In the genomic region with DNA sequence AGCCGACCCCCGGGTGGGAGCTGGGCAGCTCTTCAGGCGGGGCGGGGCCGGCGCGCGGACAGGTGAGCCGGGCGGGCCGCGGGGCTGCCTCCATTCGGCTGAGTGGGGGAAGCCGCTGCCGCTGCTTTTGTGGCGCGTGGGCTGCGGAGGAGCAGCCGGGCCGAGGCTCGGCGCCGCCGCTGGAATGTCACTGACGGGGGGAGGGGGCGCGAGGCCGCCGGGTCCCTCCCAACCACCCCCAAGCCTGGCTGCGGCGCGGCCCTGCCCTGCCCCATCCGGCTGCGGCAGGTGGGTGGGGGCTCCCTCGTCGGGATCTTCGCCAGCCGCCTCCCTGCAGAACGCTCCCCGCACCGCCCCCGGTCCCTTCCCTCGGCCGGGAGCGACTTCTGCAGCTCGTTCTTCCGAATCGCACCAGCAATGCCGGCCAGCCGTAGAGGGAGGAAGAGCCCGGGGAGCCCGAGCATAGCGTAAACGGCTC, we compare ENCODE assay signal across 1 cellular context.
TF ChIP-seq lines count a peak whose summit lies in the region.

No MANE protein-coding gene starts in this region.

TF ChIP-seq in WTC11, 78 proteins besides CTCF, POLR2A, EP300 and RAD21 (continued from another document and continues in another):
- TF ChIP-seq IRF2 (CRISPR knock-in tag; IDR thresholded peaks at IDR 0.05; ENCODE audit: borderline replicate concordance, low read depth) (no peak), ATF1 (CRISPR knock-in tag; IDR thresholded peaks at IDR 0.05) (no peak), FOXP1 (CRISPR knock-in tag; IDR thresholded peaks at IDR 0.05; ENCODE audit: borderline replicate concordance) (no peak; the same call in 1 of the 2 replicates), NFYB (CRISPR knock-in tag; conservative IDR thresholded peaks at IDR 0.05; ENCODE audit: low read depth) (no peak), ZNF317 (CRISPR knock-in tag; IDR thresholded peaks at IDR 0.05; ENCODE audit: borderline replicate concordance, low read depth) (no peak; the same call in 1 of the 2 replicates), ZNF232 (CRISPR knock-in tag; IDR thresholded peaks at IDR 0.05) (0 out of 2 replicates have a peak, but pooled peaks have one; percentile 9), ZNF138 (CRISPR knock-in tag; conservative IDR thresholded peaks at IDR 0.05) (no peak), PRRX2 (CRISPR knock-in tag; IDR thresholded peaks at IDR 0.05) (no peak), JUN (CRISPR knock-in tag; IDR thresholded peaks at IDR 0.05) (no peak), TP53 (CRISPR knock-in tag; IDR thresholded peaks at IDR 0.05) (no peak; the same call in 1 of the 2 replicates), SOX15 (CRISPR knock-in tag; IDR thresholded peaks at IDR 0.05) (no peak), TEAD4 (CRISPR knock-in tag; IDR thresholded peaks at IDR 0.05) (no peak; the same call in 1 of the 2 replicates), CBFB (CRISPR knock-in tag; IDR thresholded peaks at IDR 0.05; ENCODE audit: low read depth) (0 out of 2 replicates have a peak, but pooled peaks have one; percentile 33), MXD4 (CRISPR knock-in tag; IDR thresholded peaks at IDR 0.05; ENCODE audit: borderline replicate concordance) (no peak), ESRRA (CRISPR knock-in tag; IDR thresholded peaks at IDR 0.05; ENCODE audit: borderline replicate concordance) (no peak; the same call in 1 of the 2 replicates), FOXK1 (CRISPR knock-in tag; IDR thresholded peaks at IDR 0.05) (peak; percentile 71; the same call in 1 of the 2 replicates), GABPB1 (CRISPR knock-in tag; IDR thresholded peaks at IDR 0.05) (no peak), GTF2I (CRISPR knock-in tag; conservative IDR thresholded peaks at IDR 0.05) (no peak), ETV6 (CRISPR knock-in tag; IDR thresholded peaks at IDR 0.05) (0 out of 2 replicates have a peak, but pooled peaks have one; percentile 37), TCF7 (CRISPR knock-in tag; IDR thresholded peaks at IDR 0.05; ENCODE audit: low read depth) (no peak), RORB (CRISPR knock-in tag; IDR thresholded peaks at IDR 0.05) (no peak)
- TF ChIP-seq, protein P1, sequence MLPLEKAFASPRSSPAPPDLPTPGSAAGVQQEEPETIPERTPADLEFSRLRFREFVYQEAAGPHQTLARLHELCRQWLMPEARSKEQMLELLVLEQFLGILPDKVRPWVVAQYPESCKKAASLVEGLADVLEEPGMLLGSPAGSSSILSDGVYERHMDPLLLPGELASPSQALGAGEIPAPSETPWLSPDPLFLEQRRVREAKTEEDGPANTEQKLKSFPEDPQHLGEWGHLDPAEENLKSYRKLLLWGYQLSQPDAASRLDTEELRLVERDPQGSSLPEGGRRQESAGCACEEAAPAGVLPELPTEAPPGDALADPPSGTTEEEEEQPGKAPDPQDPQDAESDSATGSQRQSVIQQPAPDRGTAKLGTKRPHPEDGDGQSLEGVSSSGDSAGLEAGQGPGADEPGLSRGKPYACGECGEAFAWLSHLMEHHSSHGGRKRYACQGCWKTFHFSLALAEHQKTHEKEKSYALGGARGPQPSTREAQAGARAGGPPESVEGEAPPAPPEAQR (CRISPR knock-in tag; IDR thresholded peaks at IDR 0.05): no peak
- TF ChIP-seq, protein P2, sequence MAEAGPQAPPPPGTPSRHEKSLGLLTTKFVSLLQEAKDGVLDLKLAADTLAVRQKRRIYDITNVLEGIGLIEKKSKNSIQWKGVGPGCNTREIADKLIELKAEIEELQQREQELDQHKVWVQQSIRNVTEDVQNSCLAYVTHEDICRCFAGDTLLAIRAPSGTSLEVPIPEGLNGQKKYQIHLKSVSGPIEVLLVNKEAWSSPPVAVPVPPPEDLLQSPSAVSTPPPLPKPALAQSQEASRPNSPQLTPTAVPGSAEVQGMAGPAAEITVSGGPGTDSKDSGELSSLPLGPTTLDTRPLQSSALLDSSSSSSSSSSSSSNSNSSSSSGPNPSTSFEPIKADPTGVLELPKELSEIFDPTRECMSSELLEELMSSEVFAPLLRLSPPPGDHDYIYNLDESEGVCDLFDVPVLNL (CRISPR knock-in tag; IDR thresholded peaks at IDR 0.05; ENCODE audit: borderline replicate concordance, low read depth): no peak
- TF ChIP-seq, protein P3, sequence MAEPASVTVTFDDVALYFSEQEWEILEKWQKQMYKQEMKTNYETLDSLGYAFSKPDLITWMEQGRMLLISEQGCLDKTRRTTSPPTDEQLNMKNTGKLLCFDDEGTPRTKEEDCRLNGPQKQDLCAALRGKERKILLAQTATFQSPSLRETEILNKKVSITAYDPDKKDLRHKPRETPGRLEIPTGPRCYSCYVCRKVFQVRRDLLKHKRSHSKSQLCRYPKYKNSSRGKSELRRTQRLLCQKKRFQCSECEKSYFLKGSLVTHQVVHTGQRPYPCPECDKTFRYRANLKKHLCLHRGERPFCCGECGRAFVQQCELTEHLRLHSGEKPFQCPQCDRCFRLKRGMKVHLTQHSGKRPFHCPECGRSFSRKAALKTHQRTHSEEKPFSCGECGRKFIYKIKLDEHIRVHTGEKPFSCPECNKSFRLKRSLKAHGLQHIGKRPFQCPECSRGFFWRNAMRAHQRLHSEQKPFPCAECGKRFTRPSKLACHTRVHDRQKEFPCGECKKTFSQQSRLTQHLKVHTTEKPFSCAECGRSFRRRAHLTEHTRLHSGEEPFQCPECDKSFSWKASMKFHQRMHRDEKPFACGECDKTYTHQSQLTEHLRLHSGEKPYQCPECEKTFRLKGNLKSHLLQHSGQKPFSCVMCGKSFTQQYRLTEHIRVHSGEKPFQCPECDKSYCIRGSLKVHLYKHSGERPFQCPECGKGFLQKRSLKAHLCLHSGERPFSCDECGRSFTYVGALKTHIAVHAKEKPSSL (CRISPR knock-in tag; conservative IDR thresholded peaks at IDR 0.05): no peak
- TF ChIP-seq, protein P4, sequence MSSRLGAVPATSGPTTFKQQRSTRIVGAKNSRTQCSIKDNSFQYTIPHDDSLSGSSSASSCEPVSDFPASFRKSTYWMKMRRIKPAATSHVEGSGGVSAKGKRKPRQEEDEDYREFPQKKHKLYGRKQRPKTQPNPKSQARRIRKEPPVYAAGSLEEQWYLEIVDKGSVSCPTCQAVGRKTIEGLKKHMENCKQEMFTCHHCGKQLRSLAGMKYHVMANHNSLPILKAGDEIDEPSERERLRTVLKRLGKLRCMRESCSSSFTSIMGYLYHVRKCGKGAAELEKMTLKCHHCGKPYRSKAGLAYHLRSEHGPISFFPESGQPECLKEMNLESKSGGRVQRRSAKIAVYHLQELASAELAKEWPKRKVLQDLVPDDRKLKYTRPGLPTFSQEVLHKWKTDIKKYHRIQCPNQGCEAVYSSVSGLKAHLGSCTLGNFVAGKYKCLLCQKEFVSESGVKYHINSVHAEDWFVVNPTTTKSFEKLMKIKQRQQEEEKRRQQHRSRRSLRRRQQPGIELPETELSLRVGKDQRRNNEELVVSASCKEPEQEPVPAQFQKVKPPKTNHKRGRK (CRISPR knock-in tag; IDR thresholded peaks at IDR 0.05; ENCODE audit: borderline replicate concordance): no peak
- TF ChIP-seq, protein P5, sequence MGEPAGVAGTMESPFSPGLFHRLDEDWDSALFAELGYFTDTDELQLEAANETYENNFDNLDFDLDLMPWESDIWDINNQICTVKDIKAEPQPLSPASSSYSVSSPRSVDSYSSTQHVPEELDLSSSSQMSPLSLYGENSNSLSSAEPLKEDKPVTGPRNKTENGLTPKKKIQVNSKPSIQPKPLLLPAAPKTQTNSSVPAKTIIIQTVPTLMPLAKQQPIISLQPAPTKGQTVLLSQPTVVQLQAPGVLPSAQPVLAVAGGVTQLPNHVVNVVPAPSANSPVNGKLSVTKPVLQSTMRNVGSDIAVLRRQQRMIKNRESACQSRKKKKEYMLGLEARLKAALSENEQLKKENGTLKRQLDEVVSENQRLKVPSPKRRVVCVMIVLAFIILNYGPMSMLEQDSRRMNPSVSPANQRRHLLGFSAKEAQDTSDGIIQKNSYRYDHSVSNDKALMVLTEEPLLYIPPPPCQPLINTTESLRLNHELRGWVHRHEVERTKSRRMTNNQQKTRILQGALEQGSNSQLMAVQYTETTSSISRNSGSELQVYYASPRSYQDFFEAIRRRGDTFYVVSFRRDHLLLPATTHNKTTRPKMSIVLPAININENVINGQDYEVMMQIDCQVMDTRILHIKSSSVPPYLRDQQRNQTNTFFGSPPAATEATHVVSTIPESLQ (CRISPR knock-in tag; IDR thresholded peaks at IDR 0.05): no peak
- TF ChIP-seq, protein P6, sequence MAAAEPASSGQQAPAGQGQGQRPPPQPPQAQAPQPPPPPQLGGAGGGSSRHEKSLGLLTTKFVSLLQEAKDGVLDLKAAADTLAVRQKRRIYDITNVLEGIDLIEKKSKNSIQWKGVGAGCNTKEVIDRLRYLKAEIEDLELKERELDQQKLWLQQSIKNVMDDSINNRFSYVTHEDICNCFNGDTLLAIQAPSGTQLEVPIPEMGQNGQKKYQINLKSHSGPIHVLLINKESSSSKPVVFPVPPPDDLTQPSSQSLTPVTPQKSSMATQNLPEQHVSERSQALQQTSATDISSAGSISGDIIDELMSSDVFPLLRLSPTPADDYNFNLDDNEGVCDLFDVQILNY (CRISPR knock-in tag; IDR thresholded peaks at IDR 0.05): peak; percentile 18; the same call in 1 of the 2 replicates
- TF ChIP-seq, protein P7, sequence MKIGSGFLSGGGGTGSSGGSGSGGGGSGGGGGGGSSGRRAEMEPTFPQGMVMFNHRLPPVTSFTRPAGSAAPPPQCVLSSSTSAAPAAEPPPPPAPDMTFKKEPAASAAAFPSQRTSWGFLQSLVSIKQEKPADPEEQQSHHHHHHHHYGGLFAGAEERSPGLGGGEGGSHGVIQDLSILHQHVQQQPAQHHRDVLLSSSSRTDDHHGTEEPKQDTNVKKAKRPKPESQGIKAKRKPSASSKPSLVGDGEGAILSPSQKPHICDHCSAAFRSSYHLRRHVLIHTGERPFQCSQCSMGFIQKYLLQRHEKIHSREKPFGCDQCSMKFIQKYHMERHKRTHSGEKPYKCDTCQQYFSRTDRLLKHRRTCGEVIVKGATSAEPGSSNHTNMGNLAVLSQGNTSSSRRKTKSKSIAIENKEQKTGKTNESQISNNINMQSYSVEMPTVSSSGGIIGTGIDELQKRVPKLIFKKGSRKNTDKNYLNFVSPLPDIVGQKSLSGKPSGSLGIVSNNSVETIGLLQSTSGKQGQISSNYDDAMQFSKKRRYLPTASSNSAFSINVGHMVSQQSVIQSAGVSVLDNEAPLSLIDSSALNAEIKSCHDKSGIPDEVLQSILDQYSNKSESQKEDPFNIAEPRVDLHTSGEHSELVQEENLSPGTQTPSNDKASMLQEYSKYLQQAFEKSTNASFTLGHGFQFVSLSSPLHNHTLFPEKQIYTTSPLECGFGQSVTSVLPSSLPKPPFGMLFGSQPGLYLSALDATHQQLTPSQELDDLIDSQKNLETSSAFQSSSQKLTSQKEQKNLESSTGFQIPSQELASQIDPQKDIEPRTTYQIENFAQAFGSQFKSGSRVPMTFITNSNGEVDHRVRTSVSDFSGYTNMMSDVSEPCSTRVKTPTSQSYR (CRISPR knock-in tag; IDR thresholded peaks at IDR 0.05): no peak
- TF ChIP-seq, protein P8, sequence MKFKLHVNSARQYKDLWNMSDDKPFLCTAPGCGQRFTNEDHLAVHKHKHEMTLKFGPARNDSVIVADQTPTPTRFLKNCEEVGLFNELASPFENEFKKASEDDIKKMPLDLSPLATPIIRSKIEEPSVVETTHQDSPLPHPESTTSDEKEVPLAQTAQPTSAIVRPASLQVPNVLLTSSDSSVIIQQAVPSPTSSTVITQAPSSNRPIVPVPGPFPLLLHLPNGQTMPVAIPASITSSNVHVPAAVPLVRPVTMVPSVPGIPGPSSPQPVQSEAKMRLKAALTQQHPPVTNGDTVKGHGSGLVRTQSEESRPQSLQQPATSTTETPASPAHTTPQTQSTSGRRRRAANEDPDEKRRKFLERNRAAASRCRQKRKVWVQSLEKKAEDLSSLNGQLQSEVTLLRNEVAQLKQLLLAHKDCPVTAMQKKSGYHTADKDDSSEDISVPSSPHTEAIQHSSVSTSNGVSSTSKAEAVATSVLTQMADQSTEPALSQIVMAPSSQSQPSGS (CRISPR knock-in tag; IDR thresholded peaks at IDR 0.05; ENCODE audit: borderline replicate concordance, low read depth): no peak
- TF ChIP-seq, protein P9, sequence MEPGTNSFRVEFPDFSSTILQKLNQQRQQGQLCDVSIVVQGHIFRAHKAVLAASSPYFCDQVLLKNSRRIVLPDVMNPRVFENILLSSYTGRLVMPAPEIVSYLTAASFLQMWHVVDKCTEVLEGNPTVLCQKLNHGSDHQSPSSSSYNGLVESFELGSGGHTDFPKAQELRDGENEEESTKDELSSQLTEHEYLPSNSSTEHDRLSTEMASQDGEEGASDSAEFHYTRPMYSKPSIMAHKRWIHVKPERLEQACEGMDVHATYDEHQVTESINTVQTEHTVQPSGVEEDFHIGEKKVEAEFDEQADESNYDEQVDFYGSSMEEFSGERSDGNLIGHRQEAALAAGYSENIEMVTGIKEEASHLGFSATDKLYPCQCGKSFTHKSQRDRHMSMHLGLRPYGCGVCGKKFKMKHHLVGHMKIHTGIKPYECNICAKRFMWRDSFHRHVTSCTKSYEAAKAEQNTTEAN (CRISPR knock-in tag; IDR thresholded peaks at IDR 0.05): 0 out of 2 replicates have a peak, but pooled peaks have one; percentile 36
- TF ChIP-seq, protein P10, sequence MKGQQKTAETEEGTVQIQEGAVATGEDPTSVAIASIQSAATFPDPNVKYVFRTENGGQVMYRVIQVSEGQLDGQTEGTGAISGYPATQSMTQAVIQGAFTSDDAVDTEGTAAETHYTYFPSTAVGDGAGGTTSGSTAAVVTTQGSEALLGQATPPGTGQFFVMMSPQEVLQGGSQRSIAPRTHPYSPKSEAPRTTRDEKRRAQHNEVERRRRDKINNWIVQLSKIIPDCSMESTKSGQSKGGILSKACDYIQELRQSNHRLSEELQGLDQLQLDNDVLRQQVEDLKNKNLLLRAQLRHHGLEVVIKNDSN (CRISPR knock-in tag; IDR thresholded peaks at IDR 0.05): no peak
- TF ChIP-seq, protein P11, sequence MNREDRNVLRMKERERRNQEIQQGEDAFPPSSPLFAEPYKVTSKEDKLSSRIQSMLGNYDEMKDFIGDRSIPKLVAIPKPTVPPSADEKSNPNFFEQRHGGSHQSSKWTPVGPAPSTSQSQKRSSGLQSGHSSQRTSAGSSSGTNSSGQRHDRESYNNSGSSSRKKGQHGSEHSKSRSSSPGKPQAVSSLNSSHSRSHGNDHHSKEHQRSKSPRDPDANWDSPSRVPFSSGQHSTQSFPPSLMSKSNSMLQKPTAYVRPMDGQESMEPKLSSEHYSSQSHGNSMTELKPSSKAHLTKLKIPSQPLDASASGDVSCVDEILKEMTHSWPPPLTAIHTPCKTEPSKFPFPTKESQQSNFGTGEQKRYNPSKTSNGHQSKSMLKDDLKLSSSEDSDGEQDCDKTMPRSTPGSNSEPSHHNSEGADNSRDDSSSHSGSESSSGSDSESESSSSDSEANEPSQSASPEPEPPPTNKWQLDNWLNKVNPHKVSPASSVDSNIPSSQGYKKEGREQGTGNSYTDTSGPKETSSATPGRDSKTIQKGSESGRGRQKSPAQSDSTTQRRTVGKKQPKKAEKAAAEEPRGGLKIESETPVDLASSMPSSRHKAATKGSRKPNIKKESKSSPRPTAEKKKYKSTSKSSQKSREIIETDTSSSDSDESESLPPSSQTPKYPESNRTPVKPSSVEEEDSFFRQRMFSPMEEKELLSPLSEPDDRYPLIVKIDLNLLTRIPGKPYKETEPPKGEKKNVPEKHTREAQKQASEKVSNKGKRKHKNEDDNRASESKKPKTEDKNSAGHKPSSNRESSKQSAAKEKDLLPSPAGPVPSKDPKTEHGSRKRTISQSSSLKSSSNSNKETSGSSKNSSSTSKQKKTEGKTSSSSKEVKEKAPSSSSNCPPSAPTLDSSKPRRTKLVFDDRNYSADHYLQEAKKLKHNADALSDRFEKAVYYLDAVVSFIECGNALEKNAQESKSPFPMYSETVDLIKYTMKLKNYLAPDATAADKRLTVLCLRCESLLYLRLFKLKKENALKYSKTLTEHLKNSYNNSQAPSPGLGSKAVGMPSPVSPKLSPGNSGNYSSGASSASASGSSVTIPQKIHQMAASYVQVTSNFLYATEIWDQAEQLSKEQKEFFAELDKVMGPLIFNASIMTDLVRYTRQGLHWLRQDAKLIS (CRISPR knock-in tag; IDR thresholded peaks at IDR 0.05; ENCODE audit: borderline replicate concordance): no peak
- TF ChIP-seq, protein P12, sequence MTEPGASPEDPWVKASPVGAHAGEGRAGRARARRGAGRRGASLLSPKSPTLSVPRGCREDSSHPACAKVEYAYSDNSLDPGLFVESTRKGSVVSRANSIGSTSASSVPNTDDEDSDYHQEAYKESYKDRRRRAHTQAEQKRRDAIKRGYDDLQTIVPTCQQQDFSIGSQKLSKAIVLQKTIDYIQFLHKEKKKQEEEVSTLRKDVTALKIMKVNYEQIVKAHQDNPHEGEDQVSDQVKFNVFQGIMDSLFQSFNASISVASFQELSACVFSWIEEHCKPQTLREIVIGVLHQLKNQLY (CRISPR knock-in tag; IDR thresholded peaks at IDR 0.05): no peak
